In the genomic region with DNA sequence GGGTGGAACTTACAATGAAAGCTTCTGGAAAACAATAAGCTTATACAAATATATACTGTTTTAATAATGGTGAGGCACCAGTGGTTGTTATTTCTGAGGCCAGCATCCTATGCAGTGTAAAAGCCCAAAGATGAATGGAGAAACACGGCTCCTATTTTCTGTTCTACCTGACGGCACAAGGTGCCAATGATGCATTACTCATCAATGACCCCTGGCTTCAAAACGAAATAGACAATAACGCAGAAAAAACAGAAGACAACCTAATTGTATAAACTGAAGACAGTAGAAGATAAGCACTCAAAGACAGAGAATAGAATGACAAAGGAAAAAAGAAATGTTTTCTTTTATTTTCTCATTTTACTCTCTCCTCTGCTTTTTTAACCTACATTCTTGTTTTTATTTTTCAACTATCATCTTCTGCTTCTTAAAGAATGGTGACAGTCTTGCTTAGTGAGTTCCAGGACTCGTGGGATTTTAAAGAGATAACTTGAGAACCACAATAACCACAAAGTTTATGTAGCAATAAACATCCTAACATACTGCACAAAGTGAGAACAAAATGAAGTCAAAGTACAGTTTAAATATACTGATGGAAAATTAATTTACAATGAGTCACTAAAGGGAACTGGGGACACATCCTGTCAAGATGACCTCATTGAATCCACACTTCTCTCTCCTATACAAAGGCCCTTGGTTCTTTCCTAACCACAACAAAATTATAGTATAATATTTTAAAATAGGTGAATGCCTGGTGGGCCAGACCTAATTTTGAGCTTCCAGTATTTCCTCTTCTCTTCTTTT, we compare ENCODE assay signal across 1 cellular context.
A peak's percentile ranks its signal among the peaks of the same experiment; 100 is the strongest.
TF ChIP-seq lines count a peak whose summit lies in the region.

No MANE protein-coding gene starts in this region.

TF ChIP-seq in HepG2, 621 proteins besides CTCF, POLR2A, EP300 and RAD21 (continued from another document):
- TF ChIP-seq AHDC1 (CRISPR knock-in tag; IDR thresholded peaks at IDR 0.05; ENCODE audit: borderline replicate concordance) (peak; percentile 14; the same call in 1 of the 2 replicates), FOSL1 (CRISPR knock-in tag; IDR thresholded peaks at IDR 0.05; ENCODE audit: borderline replicate concordance) (peak; percentile 52; the same call in 1 of the 2 replicates), GATAD2A (CRISPR knock-in tag; IDR thresholded peaks at IDR 0.05) (peak; percentile 43), NCOA2 (CRISPR knock-in tag; IDR thresholded peaks at IDR 0.05) (peak; percentile 73), ATF4 (CRISPR knock-in tag; IDR thresholded peaks at IDR 0.05) (peak in 1 of 2 experiments; percentile 70; a peak in 1 of 4 replicates), FOXP1 (IDR thresholded peaks at IDR 0.05) (no peak), FOXP1 (CRISPR knock-in tag; IDR thresholded peaks at IDR 0.05) (0 out of 2 replicates have a peak, but pooled peaks have one; percentile 7), ATF7 (IDR thresholded peaks at IDR 0.05) (peak; percentile 83), ATF7 (CRISPR knock-in tag; IDR thresholded peaks at IDR 0.05) (no peak)
- TF ChIP-seq, protein P1, sequence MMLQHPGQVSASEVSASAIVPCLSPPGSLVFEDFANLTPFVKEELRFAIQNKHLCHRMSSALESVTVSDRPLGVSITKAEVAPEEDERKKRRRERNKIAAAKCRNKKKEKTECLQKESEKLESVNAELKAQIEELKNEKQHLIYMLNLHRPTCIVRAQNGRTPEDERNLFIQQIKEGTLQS (CRISPR knock-in tag; IDR thresholded peaks at IDR 0.05) = peak; percentile 67; the same call in 1 of the 2 replicates
- TF ChIP-seq, protein P2, sequence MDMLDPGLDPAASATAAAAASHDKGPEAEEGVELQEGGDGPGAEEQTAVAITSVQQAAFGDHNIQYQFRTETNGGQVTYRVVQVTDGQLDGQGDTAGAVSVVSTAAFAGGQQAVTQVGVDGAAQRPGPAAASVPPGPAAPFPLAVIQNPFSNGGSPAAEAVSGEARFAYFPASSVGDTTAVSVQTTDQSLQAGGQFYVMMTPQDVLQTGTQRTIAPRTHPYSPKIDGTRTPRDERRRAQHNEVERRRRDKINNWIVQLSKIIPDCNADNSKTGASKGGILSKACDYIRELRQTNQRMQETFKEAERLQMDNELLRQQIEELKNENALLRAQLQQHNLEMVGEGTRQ (IDR thresholded peaks at IDR 0.05; ENCODE audit: low read depth, low read length) = no peak
- TF ChIP-seq, protein P2 (CRISPR knock-in tag; IDR thresholded peaks at IDR 0.05; ENCODE audit: borderline replicate concordance) = no peak
- TF ChIP-seq, protein P3, sequence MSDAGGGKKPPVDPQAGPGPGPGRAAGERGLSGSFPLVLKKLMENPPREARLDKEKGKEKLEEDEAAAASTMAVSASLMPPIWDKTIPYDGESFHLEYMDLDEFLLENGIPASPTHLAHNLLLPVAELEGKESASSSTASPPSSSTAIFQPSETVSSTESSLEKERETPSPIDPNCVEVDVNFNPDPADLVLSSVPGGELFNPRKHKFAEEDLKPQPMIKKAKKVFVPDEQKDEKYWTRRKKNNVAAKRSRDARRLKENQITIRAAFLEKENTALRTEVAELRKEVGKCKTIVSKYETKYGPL (CRISPR knock-in tag; IDR thresholded peaks at IDR 0.05) = no peak
